Comparison of ENCODE assay signal across 8 cellular contexts in genomic region chr9:127734247-127734746, GRCh38. TPM values are rescaled to one million over a fixed set of nuclear protein-coding genes. Genes with fewer than 3 reads are reported as not detected.
DNase-seq lines count a peak whose midpoint lies in the region; ATAC-seq, FAIRE-seq and TF ChIP-seq lines count a peak whose summit lies in the region.

No MANE protein-coding gene starts in this region.

- peaks cover 18% of the 10 kb centered on the region for H3K4me1 ChIP-seq in CD4-positive, alpha-beta memory T cell (ENCODE audit: insufficient read depth, low read length)
- peaks cover 10% of the 10 kb centered on the region for H3K4me1 ChIP-seq in NT2/D1 (ENCODE audit: insufficient read depth, insufficient read length)
- H3K4me1 ChIP-seq in H1 (replicated peaks in 1 of 4; ENCODE audit: control insufficient read depth in 3 of 4, insufficient read depth in 4 of 4, low read length in 3 of 4), result peaks cover 3 to 11% (median 6%) of the 10 kb centered on the region in 4 experiments; a peak in 6 of 7 replicates
- peaks cover 14% of the 10 kb centered on the region for H3K4me1 ChIP-seq in neuron (ENCODE audit: insufficient read depth, low read length)

- no peak overlapping the region for H3K23ac ChIP-seq in H1 (ENCODE audit: insufficient read length)

- H2BK5ac ChIP-seq in H1 (ENCODE audit: low read depth, low read length), result peak overlapping the region; percentile 46; the same call in 1 of the 2 replicates

- peak overlapping the region; percentile 98 for H2AFZ ChIP-seq in H1 (ENCODE audit: low read length)
- no peak overlapping the region for H2AFZ ChIP-seq in neuron (ENCODE audit: low read depth, low read length)

- POLR2A ChIA-PET in CD4-positive, alpha-beta memory T cell (lab: Charles Lee; ENCODE audit: partially characterized antibody), result interaction anchor here (0.6 to 4.1 kb wide), 36 partner anchors 10 to 366 kb away, joined by 3 to 81 read pairs (median 6); partner anchors contain the start of genes CDK9, CFAP157, FPGS and LRSAM1
- POLR2A ChIA-PET in H1 (lab: Charles Lee; ENCODE audit: partially characterized antibody), result interaction anchor here (0.6 to 2.7 kb wide), 17 partner anchors 9 to 460 kb away, joined by 3 to 11 read pairs (median 3); partner anchors contain the start of genes CFAP157, LRSAM1 and RPL12

- ATAC-seq in GM18498 (IDR thresholded peaks at IDR 0.05; ENCODE audit: unreplicated experiment) (no peak), GM19351 (IDR thresholded peaks at IDR 0.05; ENCODE audit: unreplicated experiment) (no peak), HG03460 (IDR thresholded peaks at IDR 0.05; ENCODE audit: unreplicated experiment) (no peak)

- peaks cover 0 to 2% of the 10 kb centered on the region in 2 experiments for H4K20me1 ChIP-seq in H1 (replicated peaks in 1 of 2; ENCODE audit: control insufficient read depth in 1 of 2, insufficient read depth in 2 of 2, low read length in 2 of 2)

- intact Hi-C loops in CD4-positive, alpha-beta memory T cell (cut with micrococcal nuclease), result loop anchor here (1.0 to 10.0 kb wide), 5 partner anchors 27 to 509 kb away; partner anchors contain the start of genes LRSAM1, PTGES2 and RPL12

- peak overlapping the region; percentile 41 for H4K5ac ChIP-seq in H1 (ENCODE audit: insufficient read length, low read depth, low read length)

- H3K27ac Mint-ChIP-seq in CD4-positive, alpha-beta memory T cell, result peak overlapping the region; percentile 87 to 92 (median 90)

- no peak for TF ChIP-seq EP300 in H1 (IDR thresholded peaks at IDR 0.05; ENCODE audit: borderline replicate concordance in 1 of 2, low read depth in 2 of 2, low read length in 2 of 2)

- H3K4me1 Mint-ChIP-seq in CD4-positive, alpha-beta memory T cell, result peaks cover 7 to 27% (median 18%) of the 10 kb centered on the region in 4 donors

- CTCF ChIA-PET in CD4-positive, alpha-beta memory T cell (lab: Charles Lee; ENCODE audit: partially characterized antibody), result interaction anchor here (0.8 to 6.1 kb wide), 49 partner anchors 9 to 520 kb away, joined by 3 to 85 read pairs (median 6); partner anchors contain the start of genes CDK9, CFAP157, PTRH1 and SH2D3C
- CTCF ChIA-PET in H1 (lab: Charles Lee; ENCODE audit: partially characterized antibody), result interaction anchor here (0.6 to 4.1 kb wide), 73 partner anchors 8 to 234 kb away, joined by 3 to 34 read pairs (median 4); partner anchors contain the start of genes CDK9, CFAP157, PTRH1 and ST6GALNAC4

- peaks cover 9 to 29% of the 10 kb centered on the region in 2 donors for H3K36me3 Mint-ChIP-seq in CD4-positive, alpha-beta memory T cell

- H3K9ac ChIP-seq in NT2/D1 (ENCODE audit: insufficient read length, low read depth), result peak overlapping the region; percentile 95
- peak overlapping the region in 1 of 4 experiments; percentile 9; a peak in 1 of 7 replicates for H3K9ac ChIP-seq in H1 (replicated peaks in 1 of 4; ENCODE audit: extremely low read depth in 1 of 4, low read depth in 3 of 4, low read length in 3 of 4)

- 0 out of 2 replicates have a peak overlapping the region, but pooled peaks have one; percentile 29 for H2BK20ac ChIP-seq in H1 (ENCODE audit: low read length)

- no peak for TF ChIP-seq POLR2A in H1 (IDR thresholded peaks at IDR 0.05; ENCODE audit: control extremely low read depth in 1 of 2, low read depth in 2 of 2, low read length in 2 of 2)

- peak overlapping the region; percentile 83; the same call in 1 of the 2 replicates for H4K8ac ChIP-seq in H1 (ENCODE audit: extremely low read depth, insufficient read depth, low read length)

- H2BK12ac ChIP-seq in H1 (ENCODE audit: low read depth, low read length), result peak overlapping the region; percentile 39; the same call in 1 of the 2 replicates

- H2BK120ac ChIP-seq in H1 (replicated peaks; ENCODE audit: low read depth, low read length), result no peak overlapping the region

- no peaks in the 10 kb centered on the region for H3K9me3 ChIP-seq in CD4-positive, alpha-beta memory T cell (ENCODE audit: control insufficient read depth in 1 of 2, low read length in 2 of 2)
- H3K9me3 ChIP-seq in NT2/D1 (ENCODE audit: insufficient read depth, low read length), result no peaks in the 10 kb centered on the region
- no peaks in the 10 kb centered on the region for H3K9me3 ChIP-seq in H1 (ENCODE audit: insufficient read depth in 2 of 2, low read depth in 1 of 2, low read length in 1 of 2)
- H3K9me3 ChIP-seq in neuron (ENCODE audit: low read length), result no peaks in the 10 kb centered on the region

- H2AK5ac ChIP-seq in H1 (ENCODE audit: low read depth, low read length), result no peak overlapping the region

- no peak for TF ChIP-seq CTCF in H1 (IDR thresholded peaks at IDR 0.05; ENCODE audit: control extremely low read depth in 1 of 3, insufficient read depth in 1 of 3, low read depth in 1 of 3, low read length in 3 of 3)

- H3K4me2 ChIP-seq in H1 (ENCODE audit: insufficient read depth in 1 of 2, low read depth in 2 of 2, low read length in 2 of 2), result peak overlapping the region; percentile 26 to 77

- H3K27me3 Mint-ChIP-seq in CD4-positive, alpha-beta memory T cell, result no peaks in the 10 kb centered on the region

- WGBS in H1 (ENCODE audit: extremely low coverage in 1 of 2, insufficient coverage in 1 of 2, insufficient read length in 1 of 2, insufficient replicate concordance in 2 of 2, low coverage in 1 of 2, low lambda C conversion rate in 2 of 2, missing lambda C conversion rate in 1 of 2), 2 experiments, result 64% methylated on average over 21 of the region's 22 CpGs; no CpG with 5 or more reads in 1 of the 2 experiments

- peak overlapping the region; percentile 14 for H3K56ac ChIP-seq in H1 (replicated peaks; ENCODE audit: insufficient read length, low read depth, low read length)

- peak in 1 of 5 donors; percentile 15 for DNase-seq in CD4-positive, alpha-beta memory T cell
- no peak for DNase-seq in NT2/D1 (ENCODE audit: low read depth, low spot score)
- no peak for DNase-seq in H1 (ENCODE audit: low read depth in 1 of 2, low spot score in 2 of 2)
- DNase-seq in HuH-7 (ENCODE audit: low spot score), result no peak

- no peaks in the 10 kb centered on the region for H3K27me3 ChIP-seq in CD4-positive, alpha-beta memory T cell (ENCODE audit: insufficient read depth, low read length)
- H3K27me3 ChIP-seq in NT2/D1 (ENCODE audit: insufficient read depth, insufficient read length) (no peaks in the 10 kb centered on the region), H1 (replicated peaks in 1 of 4; ENCODE audit: control insufficient read depth in 3 of 4, extremely low read depth in 1 of 4, insufficient read depth in 3 of 4, low read length in 3 of 4) (no peaks in the 10 kb centered on the region), neuron (ENCODE audit: insufficient read depth, low read length) (no peaks in the 10 kb centered on the region)

- peak overlapping the region; percentile 30 to 74 for H3K4me3 ChIP-seq in CD4-positive, alpha-beta memory T cell (ENCODE audit: low read length in 2 of 2)
- H3K4me3 ChIP-seq in NT2/D1 (ENCODE audit: insufficient read length, low read depth) (peak overlapping the region; percentile 75), H1 (ENCODE audit: extremely low read depth in 1 of 4, insufficient read depth in 2 of 4, low read depth in 3 of 4, low read length in 4 of 4) (peak overlapping the region; percentile 13 to 78 (median 67)), neuron (ENCODE audit: low read length) (peak overlapping the region; percentile 63)

- H3K18ac ChIP-seq in H1 (ENCODE audit: extremely low read depth, low read length), result peak overlapping the region; percentile 76

- peak overlapping the region; percentile 37 for H2BK15ac ChIP-seq in H1 (ENCODE audit: low read length)

- no peak overlapping the region for H3K14ac ChIP-seq in H1 (ENCODE audit: insufficient read length)

- peak overlapping the region; percentile 83 to 93 (median 88) for H3K4me3 Mint-ChIP-seq in CD4-positive, alpha-beta memory T cell

- H3K79me1 ChIP-seq in H1 (ENCODE audit: low read depth, low read length), result no peaks in the 10 kb centered on the region

- no peak overlapping the region for H3K4ac ChIP-seq in H1 (replicated peaks; ENCODE audit: insufficient read length, low read depth, low read length)

- FAIRE-seq in H1 (lab: Jason Lieb, UNC), result peak; percentile 28

- peak in 1 of 2 experiments; percentile 93; a peak in 2 of 4 replicates for TF ChIP-seq RAD21 in H1 (IDR thresholded peaks at IDR 0.05 in 1 of 2, conservative IDR thresholded peaks at IDR 0.05 in 1 of 2; ENCODE audit: low read depth in 2 of 2, low read length in 2 of 2)

- H3K27ac ChIP-seq in CD4-positive, alpha-beta memory T cell (ENCODE audit: low read depth, low read length), result peak overlapping the region; percentile 80
- H3K27ac ChIP-seq in H1 (ENCODE audit: low read depth, low read length), result no peak overlapping the region

- peaks cover 16% of the 10 kb centered on the region for H3K36me3 ChIP-seq in CD4-positive, alpha-beta memory T cell (ENCODE audit: insufficient read depth, low read length)
- H3K36me3 ChIP-seq in NT2/D1 (ENCODE audit: insufficient read depth, insufficient read length, low read length) (peaks cover 31% of the 10 kb centered on the region), H1 (ENCODE audit: control insufficient read depth in 2 of 4, insufficient read depth in 4 of 4, low read length in 3 of 4) (no peaks in the 10 kb centered on the region), neuron (ENCODE audit: insufficient read depth, low read length) (no peaks in the 10 kb centered on the region)

- H3K79me2 ChIP-seq in H1 (ENCODE audit: control insufficient read depth in 1 of 2, insufficient read depth in 2 of 2, low read length in 2 of 2), result no peaks in the 10 kb centered on the region

- peak overlapping the region; percentile 93 for H4K91ac ChIP-seq in H1 (replicated peaks; ENCODE audit: insufficient read length, low read length)

- 0 out of 2 replicates have a peak, but pooled peaks cover 2% of the 10 kb centered on the region for H3K23me2 ChIP-seq in H1 (ENCODE audit: low read depth, low read length)

- H3K9me3 Mint-ChIP-seq in CD4-positive, alpha-beta memory T cell, result peaks cover 0 to 2% (median 0%) of the 10 kb centered on the region in 8 donors

RNA-seq across cellular contexts. Expression of gene TOR2A, which starts 0.8 kb away (rescaled TPM):
- 10 to 100 TPM; 14.3 to 18.4 TPM for total RNA-seq in CD4-positive, alpha-beta memory T cell
- 10 to 100 TPM; 23.2 to 27.1 TPM for polyA plus RNA-seq in CD4-positive, alpha-beta memory T cell
- total RNA-seq in H1 (2021; fragmentation: NEBNext Ultra II Directional; extraction: Animal tissue kit (Norgen Biotek cat#: 25700)), result 18.4 and 18.7 TPM in 2 replicates
- polyA plus RNA-seq in H1 (2011; rRNA removed), result 24.9 and 34.2 TPM in 2 replicates
- polyA plus RNA-seq in H1 (2011; cell fraction: cytosol; rRNA removed), result 18.8 TPM
- 24.8 TPM for polyA plus RNA-seq in H1 (2011; cell fraction: nucleus; rRNA removed)
- 10.1 to 23.2 TPM (median 21.4 TPM) in 4 replicates for polyA plus RNA-seq in H1 (2012, experiment 1 of 2)
- 18.1 TPM for polyA plus RNA-seq in H1 (2012, experiment 2 of 2)
- polyA plus RNA-seq in H1 (2013, experiment 1 of 2), result 18.7 TPM
- 21.8 TPM for polyA plus RNA-seq in H1 (2013, experiment 2 of 2)
- polyA minus RNA-seq in H1 (2011; rRNA and poly(A)+ RNA removed), result 4.3 and 4.4 TPM in 2 replicates
- polyA minus RNA-seq in H1 (2011; cell fraction: cytosol; rRNA and poly(A)+ RNA removed), result 11.2 TPM
- 9.3 TPM for polyA minus RNA-seq in H1 (2011; cell fraction: nucleus; rRNA and poly(A)+ RNA removed)

RNA-seq across cellular contexts. Expression of gene TTC16, which starts 18.4 kb away (rescaled TPM):
- 1 to 10 TPM; 2.5 to 2.6 TPM for total RNA-seq in CD4-positive, alpha-beta memory T cell
- polyA plus RNA-seq in CD4-positive, alpha-beta memory T cell, result 1 to 10 TPM in 1 of 2 donors, under 1 TPM in 1; 0.09 to 1.8 TPM
- not detected in 2 replicates for total RNA-seq in H1 (2021; fragmentation: NEBNext Ultra II Directional; extraction: Animal tissue kit (Norgen Biotek cat#: 25700))
- polyA plus RNA-seq in H1 (2011; rRNA removed), result 0.03 TPM in 2 replicates
- polyA plus RNA-seq in H1 (2011; cell fraction: cytosol; rRNA removed), result 0.03 TPM
- polyA plus RNA-seq in H1 (2011; cell fraction: nucleus; rRNA removed), result 0.11 TPM
- 0.08 TPM in 2 of 4 replicates, not detected in the others for polyA plus RNA-seq in H1 (2012, experiment 1 of 2)
- polyA plus RNA-seq in H1 (2012, experiment 2 of 2), result not detected
- polyA plus RNA-seq in H1 (2013, experiment 1 of 2), result 0.02 TPM
- 0.02 TPM for polyA plus RNA-seq in H1 (2013, experiment 2 of 2)
- 0.06 TPM in 1 of 2 replicates, not detected in the other for polyA minus RNA-seq in H1 (2011; rRNA and poly(A)+ RNA removed)
- not detected for polyA minus RNA-seq in H1 (2011; cell fraction: cytosol; rRNA and poly(A)+ RNA removed)
- not detected for polyA minus RNA-seq in H1 (2011; cell fraction: nucleus; rRNA and poly(A)+ RNA removed)

RNA-seq across cellular contexts. Expression of gene PTRH1, which starts 18.8 kb away (rescaled TPM):
- 1 to 10 TPM; 7.3 to 8.4 TPM for total RNA-seq in CD4-positive, alpha-beta memory T cell
- 10 to 100 TPM; 25.6 to 31.1 TPM for polyA plus RNA-seq in CD4-positive, alpha-beta memory T cell
- 11.1 and 11.2 TPM in 2 replicates for total RNA-seq in H1 (2021; fragmentation: NEBNext Ultra II Directional; extraction: Animal tissue kit (Norgen Biotek cat#: 25700))
- polyA plus RNA-seq in H1 (2011; rRNA removed), result 19.8 and 26.4 TPM in 2 replicates
- polyA plus RNA-seq in H1 (2011; cell fraction: cytosol; rRNA removed), result 19.3 TPM
- polyA plus RNA-seq in H1 (2011; cell fraction: nucleus; rRNA removed), result 15.4 TPM
- 4.3 to 12.8 TPM (median 10.2 TPM) in 4 replicates for polyA plus RNA-seq in H1 (2012, experiment 1 of 2)
- polyA plus RNA-seq in H1 (2012, experiment 2 of 2), result 9.6 TPM
- polyA plus RNA-seq in H1 (2013, experiment 1 of 2), result 5.9 TPM
- 6.8 TPM for polyA plus RNA-seq in H1 (2013, experiment 2 of 2)
- polyA minus RNA-seq in H1 (2011; rRNA and poly(A)+ RNA removed), result 1.8 and 3.4 TPM in 2 replicates
- polyA minus RNA-seq in H1 (2011; cell fraction: cytosol; rRNA and poly(A)+ RNA removed), result 7.9 TPM
- polyA minus RNA-seq in H1 (2011; cell fraction: nucleus; rRNA and poly(A)+ RNA removed), result 8.3 TPM

RNA-seq across cellular contexts. Expression of gene CFAP157, which starts 27.5 kb away (rescaled TPM):
- total RNA-seq in CD4-positive, alpha-beta memory T cell, result under 1 TPM in 1 of 2 experiments, not detected in 1; 0.25 TPM
- under 1 TPM; 0.14 to 0.22 TPM for polyA plus RNA-seq in CD4-positive, alpha-beta memory T cell
- not detected in 2 replicates for total RNA-seq in H1 (2021; fragmentation: NEBNext Ultra II Directional; extraction: Animal tissue kit (Norgen Biotek cat#: 25700))
- 0.05 TPM in 1 of 2 replicates, not detected in the other for polyA plus RNA-seq in H1 (2011; rRNA removed)
- 0.03 TPM for polyA plus RNA-seq in H1 (2011; cell fraction: cytosol; rRNA removed)
- polyA plus RNA-seq in H1 (2011; cell fraction: nucleus; rRNA removed), result 0.17 TPM
- polyA plus RNA-seq in H1 (2012, experiment 1 of 2), result 1.1 to 1.8 TPM (median 1.4 TPM) in 4 replicates
- polyA plus RNA-seq in H1 (2012, experiment 2 of 2), result 0.62 TPM
- 0.06 TPM for polyA plus RNA-seq in H1 (2013, experiment 1 of 2)
- polyA plus RNA-seq in H1 (2013, experiment 2 of 2), result 0.02 TPM
- 0.06 TPM in 1 of 2 replicates, not detected in the other for polyA minus RNA-seq in H1 (2011; rRNA and poly(A)+ RNA removed)
- polyA minus RNA-seq in H1 (2011; cell fraction: cytosol; rRNA and poly(A)+ RNA removed), result not detected
- not detected for polyA minus RNA-seq in H1 (2011; cell fraction: nucleus; rRNA and poly(A)+ RNA removed)

RNA-seq across cellular contexts. Expression of gene SH2D3C, which starts 44.2 kb away (rescaled TPM):
- 10 to 100 TPM; 43.4 to 48.6 TPM for total RNA-seq in CD4-positive, alpha-beta memory T cell
- 10 to 100 TPM in 1 of 2 donors, 1 to 10 TPM in 1; 8.7 to 51.5 TPM for polyA plus RNA-seq in CD4-positive, alpha-beta memory T cell
- 6.4 and 7.3 TPM in 2 replicates for total RNA-seq in H1 (2021; fragmentation: NEBNext Ultra II Directional; extraction: Animal tissue kit (Norgen Biotek cat#: 25700))
- 8.1 and 12.3 TPM in 2 replicates for polyA plus RNA-seq in H1 (2011; rRNA removed)
- polyA plus RNA-seq in H1 (2011; cell fraction: cytosol; rRNA removed), result 4.1 TPM
- 7.2 TPM for polyA plus RNA-seq in H1 (2011; cell fraction: nucleus; rRNA removed)
- 3.5 to 7.1 TPM (median 5.6 TPM) in 4 replicates for polyA plus RNA-seq in H1 (2012, experiment 1 of 2)
- polyA plus RNA-seq in H1 (2012, experiment 2 of 2), result 5.4 TPM
- 2.8 TPM for polyA plus RNA-seq in H1 (2013, experiment 1 of 2)
- 2.7 TPM for polyA plus RNA-seq in H1 (2013, experiment 2 of 2)
- polyA minus RNA-seq in H1 (2011; rRNA and poly(A)+ RNA removed), result 4.2 and 4.4 TPM in 2 replicates
- polyA minus RNA-seq in H1 (2011; cell fraction: cytosol; rRNA and poly(A)+ RNA removed), result 3.4 TPM
- 9.1 TPM for polyA minus RNA-seq in H1 (2011; cell fraction: nucleus; rRNA and poly(A)+ RNA removed)
